ENCODE assay signal across 16 cellular contexts in the genomic region with DNA sequence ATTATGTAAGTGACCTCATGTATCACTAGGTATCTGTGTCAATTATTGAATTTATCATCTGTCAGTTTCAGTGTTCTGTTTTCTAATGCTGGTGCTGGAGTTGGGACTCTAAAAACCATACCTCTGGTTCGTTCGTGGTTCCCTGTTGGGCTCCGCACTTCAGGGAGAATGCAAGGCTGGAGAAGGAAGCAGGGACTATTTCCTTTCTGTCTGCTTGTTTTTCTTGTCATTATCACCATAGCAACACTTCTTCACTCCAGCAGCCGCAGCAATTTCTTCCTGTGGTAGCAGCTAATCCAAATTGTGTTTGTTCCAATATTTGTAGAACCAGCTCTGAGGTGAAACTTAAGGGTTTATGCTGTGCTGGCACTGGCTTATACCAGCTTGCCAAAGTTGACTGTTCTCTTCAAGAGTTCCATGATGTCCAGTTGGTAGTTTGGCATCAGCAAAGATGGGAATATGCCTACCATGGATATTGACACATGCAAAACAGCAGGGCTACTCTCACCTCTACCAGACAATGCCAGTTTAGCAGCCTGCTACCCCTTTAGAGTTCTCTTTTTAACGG.
DNase-seq lines count a peak whose midpoint lies in the region; ATAC-seq and TF ChIP-seq lines count a peak whose summit lies in the region.
"Had no signal": no experiment of that assay in that cellular context is flagged by ENCODE, and none has a peak within 500 bp of the region (broad histone marks: within the 10 kb centered on the region; RNA-seq: fewer than 3 reads in every experiment).

No MANE protein-coding gene starts in this region.

- peak; percentile 29 for DNase-seq in NCI-H1436 (lab: John Stamatoyannopoulos, UW)
- peak; percentile 93 for DNase-seq in NCI-H748 (lab: John Stamatoyannopoulos, UW; ENCODE audit: unreplicated experiment)
- peak; percentile 41 for DNase-seq in endothelial cell (ENCODE audit: low spot score)
- DNase-seq in renal cortical epithelial cell (ENCODE audit: low read depth): peak; percentile 41
- DNase-seq in activated CD4-positive, CD25-positive, alpha-beta regulatory T cell treated with anti-CD3 and anti-CD28 coated beads, Interleukin-2, amount 50 U/mL, for 72 hours: no peak
- DNase-seq: activated naive CD8-positive, alpha-beta T cell treated with anti-CD3 and anti-CD28 coated beads, Interleukin-2, amount 10 ng/mL, durations not matched to agents 7 days and 5 days; AML-193; H7; heart left ventricle; immature natural killer cell; mammary epithelial cell; natural killer cell; NCI-H226 had no signal

- ATAC-seq in HG03354 (IDR thresholded peaks at IDR 0.05; ENCODE audit: poor library complexity, severe bottlenecking, unreplicated experiment) (no peak), HG03097 (IDR thresholded peaks at IDR 0.05; ENCODE audit: low FRiP score, unreplicated experiment) (no peak)
- ATAC-seq: heart left ventricle, natural killer cell had no signal

- H3K9me3 Mint-ChIP-seq in endothelial cell (ENCODE audit: unreplicated experiment): no peaks in the 10 kb centered on the region
- H3K9me3 Mint-ChIP-seq: activated naive CD8-positive, alpha-beta T cell treated with anti-CD3 and anti-CD28 coated beads, Interleukin-2, amount 10 ng/mL, durations not matched to agents 7 days and 5 days; natural killer cell had no signal

- no peaks in the 10 kb centered on the region for H3K36me3 Mint-ChIP-seq in endothelial cell (ENCODE audit: low read depth, unreplicated experiment)
- H3K36me3 Mint-ChIP-seq: activated naive CD8-positive, alpha-beta T cell treated with anti-CD3 and anti-CD28 coated beads, Interleukin-2, amount 10 ng/mL, durations not matched to agents 7 days and 5 days; immature natural killer cell; natural killer cell had no signal

- TF ChIP-seq CTCF in endothelial cell (IDR thresholded peaks at IDR 0.05; ENCODE audit: unreplicated experiment): no peak

- peaks cover 2% of the 10 kb centered on the region for H3K27me3 Mint-ChIP-seq in endothelial cell (ENCODE audit: unreplicated experiment)

- peak overlapping the region; percentile 88 for H3K27ac Mint-ChIP-seq in endothelial cell (ENCODE audit: unreplicated experiment)
- H3K27ac Mint-ChIP-seq: activated naive CD8-positive, alpha-beta T cell treated with anti-CD3 and anti-CD28 coated beads, Interleukin-2, amount 10 ng/mL, durations not matched to agents 7 days and 5 days; immature natural killer cell; natural killer cell; progenitor cell of endocrine pancreas had no signal

- H3K4me1 Mint-ChIP-seq in endothelial cell (ENCODE audit: unreplicated experiment): peaks cover 8% of the 10 kb centered on the region
- H3K4me1 Mint-ChIP-seq: activated naive CD8-positive, alpha-beta T cell treated with anti-CD3 and anti-CD28 coated beads, Interleukin-2, amount 10 ng/mL, durations not matched to agents 7 days and 5 days; immature natural killer cell; natural killer cell had no signal

- no peak overlapping the region for H3K4me3 Mint-ChIP-seq in endothelial cell (ENCODE audit: unreplicated experiment)
- H3K4me3 Mint-ChIP-seq: activated naive CD8-positive, alpha-beta T cell treated with anti-CD3 and anti-CD28 coated beads, Interleukin-2, amount 10 ng/mL, durations not matched to agents 7 days and 5 days; immature natural killer cell; natural killer cell had no signal
